Comparison of ENCODE assay signal across 3 cellular contexts in genomic region chr11:6828103-6828502, GRCh38.
TF ChIP-seq lines count a peak whose summit lies in the region.

No MANE protein-coding gene starts in this region.

TF ChIP-seq in HepG2, 621 proteins besides CTCF, POLR2A, EP300 and RAD21 (continues in another document):
- no peak for TF ChIP-seq REST (IDR thresholded peaks at IDR 0.05; ENCODE audit: borderline replicate concordance in 1 of 2, low read depth in 1 of 2, low read length in 2 of 2)
- TF ChIP-seq PHF8 (CRISPR knock-in tag; IDR thresholded peaks at IDR 0.05), result no peak
- no peak for TF ChIP-seq HDAC2 (CRISPR knock-in tag; IDR thresholded peaks at IDR 0.05)
- no peak for TF ChIP-seq AKNA (CRISPR knock-in tag; IDR thresholded peaks at IDR 0.05; ENCODE audit: borderline replicate concordance)
- no peak for TF ChIP-seq HMG20B (CRISPR knock-in tag; conservative IDR thresholded peaks at IDR 0.05)
- TF ChIP-seq RAD51 (IDR thresholded peaks at IDR 0.05; ENCODE audit: borderline replicate concordance), result no peak
- no peak for TF ChIP-seq TEAD3 (CRISPR knock-in tag; optimal IDR thresholded peaks at IDR 0.05; ENCODE audit: borderline replicate concordance)
- no peak for TF ChIP-seq PRMT3 (CRISPR knock-in tag; IDR thresholded peaks at IDR 0.05; ENCODE audit: borderline replicate concordance, low read depth)

TF ChIP-seq in HCT116, 20 proteins besides CTCF, POLR2A, EP300 and RAD21:
- TF ChIP-seq POLR2AphosphoS5 (IDR thresholded peaks at IDR 0.05; ENCODE audit: low read depth, low read length) (no peak), EGR1 (IDR thresholded peaks at IDR 0.05; ENCODE audit: low read depth) (no peak), SIN3A (IDR thresholded peaks at IDR 0.05; ENCODE audit: low read depth) (no peak), FOSL1 (IDR thresholded peaks at IDR 0.05; ENCODE audit: low read depth) (no peak), CEBPB (IDR thresholded peaks at IDR 0.05; ENCODE audit: low read depth) (peak; percentile 66)

TF ChIP-seq in GM12891, 5 proteins besides CTCF, POLR2A, EP300 and RAD21:
- TF ChIP-seq POLR2AphosphoS5 (IDR thresholded peaks at IDR 0.05; ENCODE audit: low read depth, low read length) (no peak), TAF1 (IDR thresholded peaks at IDR 0.05; ENCODE audit: low read depth, low read length) (no peak)
